1 cellular context compared by ENCODE assay signal in genomic region chr12:118015944-118016343, GRCh38.
TF ChIP-seq lines count a peak whose summit lies in the region.

No MANE protein-coding gene starts in this region.

TF ChIP-seq in liver, 16 proteins besides CTCF, POLR2A, EP300 and RAD21 (continued from another document):
- TF ChIP-seq ZBTB33 (IDR thresholded peaks at IDR 0.05) (no peak), HNF4A (conservative IDR thresholded peaks at IDR 0.05) (peak; percentile 92)
